12 cellular contexts compared by ENCODE assay signal in the genomic region with DNA sequence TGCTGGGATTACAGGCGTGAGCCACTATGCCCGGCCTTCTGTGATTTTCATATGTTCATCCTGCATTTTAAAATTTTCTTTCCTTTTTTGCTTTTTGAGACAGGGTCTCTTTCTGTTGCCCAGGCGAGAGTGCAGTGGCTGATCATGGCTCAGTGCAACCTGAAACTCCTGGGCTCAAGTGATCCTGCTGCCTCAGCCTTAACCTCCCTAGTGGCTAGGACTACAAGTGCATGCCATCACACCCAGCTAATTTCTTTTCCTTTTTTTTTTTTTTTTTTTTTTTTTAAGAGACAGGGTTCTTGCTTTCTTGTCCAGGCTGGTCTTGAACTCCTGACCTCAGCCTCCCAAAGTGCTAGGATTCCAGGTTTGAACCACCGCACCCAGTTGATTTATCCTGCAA. TPM values are rescaled to one million over a fixed set of nuclear protein-coding genes. Genes with fewer than 3 reads are reported as not detected.
"Had no signal": no experiment of that assay in that cellular context is flagged by ENCODE, and none has a peak within 500 bp of the region (broad histone marks: within the 10 kb centered on the region; RNA-seq: fewer than 3 reads in every experiment).

No MANE protein-coding gene starts in this region.

- H3K4me3 Mint-ChIP-seq: activated T-cell treated with anti-CD3 and anti-CD28 coated beads, Interleukin-2, amount 50 U/mL, for 24 hours; stimulated activated naive CD8-positive, alpha-beta T cell treated with anti-CD3 and anti-CD28 coated beads, Interleukin-15, amount 100 ng/mL, for 72 hours; T-helper 2 cell treated with Interferon-gamma antibody and Interleukin-4, amounts not matched to agents 5 μg/mL and 100 μg/mL, for 36 hours had no signal

- H3K4me3 ChIP-seq: esophagus muscularis mucosa, lower lobe of right lung, ovary, upper lobe of left lung had no signal

- H3K36me3 ChIP-seq: esophagus muscularis mucosa, lower lobe of right lung, ovary, upper lobe of left lung had no signal

- DNase-seq: activated CD4-positive, alpha-beta T cell treated with anti-CD3 and anti-CD28 coated beads, Interleukin-2, amount 50 U/mL, for 4 hours; activated CD4-positive, CD25-positive, alpha-beta regulatory T cell treated with anti-CD3 and anti-CD28 coated beads, Interleukin-2, amount 50 U/mL, for 72 hours; activated naive CD4-positive, alpha-beta T cell treated with anti-CD3 and anti-CD28 coated beads, Interleukin-2, amount 50 U/mL, for 16 hours; activated T-cell treated with anti-CD3 and anti-CD28 coated beads, Interleukin-2, amount 50 U/mL, for 24 hours; lower lobe of right lung; ovary; stimulated activated naive CD8-positive, alpha-beta T cell treated with anti-CD3 and anti-CD28 coated beads, Interleukin-15, amount 100 ng/mL, for 72 hours; upper lobe of left lung had no signal

- H3K27ac ChIP-seq: esophagus muscularis mucosa, lower lobe of right lung, ovary, upper lobe of left lung had no signal

- H3K4me1 Mint-ChIP-seq: stimulated activated naive CD8-positive, alpha-beta T cell treated with anti-CD3 and anti-CD28 coated beads, Interleukin-15, amount 100 ng/mL, for 72 hours had no signal

- H3K4me1 ChIP-seq: esophagus muscularis mucosa, lower lobe of right lung, upper lobe of left lung had no signal

- H3K27me3 ChIP-seq: esophagus muscularis mucosa, ovary, upper lobe of left lung had no signal

- H3K9me3 Mint-ChIP-seq: activated T-cell treated with anti-CD3 and anti-CD28 coated beads, Interleukin-2, amount 50 U/mL, for 24 hours; stimulated activated naive CD8-positive, alpha-beta T cell treated with anti-CD3 and anti-CD28 coated beads, Interleukin-15, amount 100 ng/mL, for 72 hours; T-helper 2 cell treated with Interferon-gamma antibody and Interleukin-4, amounts not matched to agents 5 μg/mL and 100 μg/mL, for 36 hours had no signal

- H3K9me3 ChIP-seq: esophagus muscularis mucosa, lower lobe of right lung, ovary, upper lobe of left lung had no signal

- H3K27ac Mint-ChIP-seq: activated T-cell treated with anti-CD3 and anti-CD28 coated beads, Interleukin-2, amount 50 U/mL, for 24 hours; stimulated activated naive CD8-positive, alpha-beta T cell treated with anti-CD3 and anti-CD28 coated beads, Interleukin-15, amount 100 ng/mL, for 72 hours; T-helper 2 cell treated with Interferon-gamma antibody and Interleukin-4, amounts not matched to agents 5 μg/mL and 100 μg/mL, for 36 hours had no signal

RNA-seq across cellular contexts. Expression of a gene that starts 54.1 kb away (rescaled TPM):
- total RNA-seq: bronchial epithelial cell, temporal lobe had no signal
